ENCODE assay signal across 9 cellular contexts in genomic region chr11:114183041-114183511, GRCh38.
A peak's percentile ranks its signal among the peaks of the same experiment; 100 is the strongest.
DNase-seq lines count a peak whose midpoint lies in the region; ATAC-seq and TF ChIP-seq lines count a peak whose summit lies in the region.
"Had no signal": no experiment of that assay in that cellular context is flagged by ENCODE, and none has a peak within 500 bp of the region (broad histone marks: within the 10 kb centered on the region; RNA-seq: fewer than 3 reads in every experiment).

No MANE protein-coding gene starts in this region.

- H2AFZ ChIP-seq in PC-3 (ENCODE audit: low read length) = no peak overlapping the region

- peaks cover 21 to 96% (median 69%) of the 10 kb centered on the region in 4 donors for H3K4me1 Mint-ChIP-seq in CD4-positive, CD25-positive, alpha-beta regulatory T cell
- H3K4me1 Mint-ChIP-seq in activated CD4-positive, alpha-beta memory T cell treated with anti-CD3 and anti-CD28 coated beads for 36 hours (ENCODE audit: low read depth) = peaks cover 63% of the 10 kb centered on the region

- no peaks in the 10 kb centered on the region for H3K36me3 ChIP-seq in CD4-positive, CD25-positive, alpha-beta regulatory T cell (ENCODE audit: control insufficient read depth, insufficient read depth, low read length)
- no peaks in the 10 kb centered on the region for H3K36me3 ChIP-seq in effector memory CD4-positive, alpha-beta T cell (ENCODE audit: control insufficient read depth, insufficient read depth, low read length)
- H3K36me3 ChIP-seq in PC-3 (ENCODE audit: low read depth, low read length) (no peaks in the 10 kb centered on the region), SJCRH30 (no peaks in the 10 kb centered on the region)

- POLR2A ChIA-PET in activated CD4-positive, alpha-beta memory T cell treated with anti-CD3 and anti-CD28 coated beads for 36 hours (lab: Charles Lee) = interaction anchor here (0.9 to 1.7 kb wide), 4 partner anchors 11 to 125 kb away, joined by 3 to 8 read pairs (median 4); no protein-coding TSS in a partner anchor
- POLR2A ChIA-PET in PC-3 (lab: Charles Lee; ENCODE audit: unreplicated experiment) = no interaction called here

- H3K9me3 Mint-ChIP-seq in CD4-positive, CD25-positive, alpha-beta regulatory T cell = peaks cover 0 to 3% (median 0%) of the 10 kb centered on the region in 7 donors
- H3K9me3 Mint-ChIP-seq in activated CD4-positive, alpha-beta memory T cell treated with anti-CD3 and anti-CD28 coated beads for 36 hours = no peaks in the 10 kb centered on the region

- H3K4me3 Mint-ChIP-seq in CD4-positive, CD25-positive, alpha-beta regulatory T cell = peak overlapping the region; percentile 57 to 88 (median 79)
- H3K4me3 Mint-ChIP-seq in activated CD4-positive, alpha-beta memory T cell treated with anti-CD3 and anti-CD28 coated beads for 36 hours = peak overlapping the region; percentile 24

- CTCF ChIA-PET in activated CD4-positive, alpha-beta memory T cell treated with anti-CD3 and anti-CD28 coated beads for 36 hours (lab: Charles Lee) = interaction anchor here (1.3 to 2.0 kb wide), 4 partner anchors 10 to 191 kb away, joined by 4 to 7 read pairs (median 6); no protein-coding TSS in a partner anchor
- CTCF ChIA-PET in PC-3 (lab: Charles Lee) = interaction anchor here (0.6 kb wide), 1 partner anchor 100 kb away, joined by 3 read pairs; no protein-coding TSS in a partner anchor

- no peaks in the 10 kb centered on the region for H3K27me3 Mint-ChIP-seq in CD4-positive, CD25-positive, alpha-beta regulatory T cell
- no peaks in the 10 kb centered on the region for H3K27me3 Mint-ChIP-seq in activated CD4-positive, alpha-beta memory T cell treated with anti-CD3 and anti-CD28 coated beads for 36 hours

- peaks cover 79% of the 10 kb centered on the region for H3K4me1 ChIP-seq in CD4-positive, CD25-positive, alpha-beta regulatory T cell (ENCODE audit: control insufficient read depth, insufficient read depth, low read length, poor library complexity, severe bottlenecking)
- peaks cover 42% of the 10 kb centered on the region for H3K4me1 ChIP-seq in effector memory CD4-positive, alpha-beta T cell (ENCODE audit: control insufficient read depth, insufficient read depth, low read length, poor library complexity, severe bottlenecking)
- no peaks in the 10 kb centered on the region for H3K4me1 ChIP-seq in PC-3 (ENCODE audit: insufficient read depth, low read length)
- no peaks in the 10 kb centered on the region for H3K4me1 ChIP-seq in SJCRH30

- peak; percentile 44 to 94 (median 77) for DNase-seq in CD4-positive, CD25-positive, alpha-beta regulatory T cell
- DNase-seq in activated CD4-positive, alpha-beta memory T cell treated with anti-CD3 and anti-CD28 coated beads for 36 hours = peak; percentile 80
- peak; percentile 42 to 58 (median 48) for DNase-seq in effector memory CD4-positive, alpha-beta T cell
- DNase-seq in stimulated activated CD4-positive, alpha-beta T cell treated with anti-CD3 and anti-CD28 coated beads, Interleukin-1b, Interleukin-23, amount 100 ng/mL, for 48 hours = peak; percentile 42
- DNase-seq in PC-3 (no peak), SJCRH30 (no peak)
- DNase-seq: Caco-2 had no signal

- H4K20me1 ChIP-seq in PC-3 (ENCODE audit: low read length) = no peaks in the 10 kb centered on the region

- peak overlapping the region; percentile 96 to 99 (median 98) for H3K27ac Mint-ChIP-seq in CD4-positive, CD25-positive, alpha-beta regulatory T cell
- H3K27ac Mint-ChIP-seq in activated CD4-positive, alpha-beta memory T cell treated with anti-CD3 and anti-CD28 coated beads for 36 hours = peak overlapping the region; percentile 68

- no peak overlapping the region for H3K9ac ChIP-seq in PC-3 (ENCODE audit: low read length)

- BruUV-seq in PC-3 (replicated peaks; lab: Mats Ljungman, UMichigan) = no TSS peak

- no peaks in the 10 kb centered on the region for H3K27me3 ChIP-seq in CD4-positive, CD25-positive, alpha-beta regulatory T cell (ENCODE audit: control insufficient read depth, insufficient read depth, low read length)
- no peaks in the 10 kb centered on the region for H3K27me3 ChIP-seq in effector memory CD4-positive, alpha-beta T cell (replicated peaks; ENCODE audit: control insufficient read depth, insufficient read depth, low read length, poor library complexity, severe bottlenecking)
- H3K27me3 ChIP-seq in PC-3 (ENCODE audit: low read length) (peaks cover 90% of the 10 kb centered on the region), SJCRH30 (no peaks in the 10 kb centered on the region)

- H3K27ac ChIP-seq in CD4-positive, CD25-positive, alpha-beta regulatory T cell (ENCODE audit: insufficient read depth, low read length, poor library complexity, severe bottlenecking) = peak overlapping the region; percentile 79
- peak overlapping the region; percentile 62 for H3K27ac ChIP-seq in effector memory CD4-positive, alpha-beta T cell (ENCODE audit: insufficient read depth, low read length, poor library complexity, severe bottlenecking)
- H3K27ac ChIP-seq in PC-3 (ENCODE audit: low read length) (no peak overlapping the region), SJCRH30 (no peak overlapping the region)

- no peaks in the 10 kb centered on the region for H3F3A ChIP-seq in PC-3 (ENCODE audit: low read length, unreplicated experiment)

- ATAC-seq in CD4-positive, CD25-positive, alpha-beta regulatory T cell (ENCODE audit: low read depth in 2 of 2) = peak; percentile 95 to 97
- ATAC-seq in HG02642 (IDR thresholded peaks at IDR 0.05; ENCODE audit: poor library complexity, unreplicated experiment) (no peak), GM18520 (IDR thresholded peaks at IDR 0.05; ENCODE audit: unreplicated experiment) (no peak), PC-3 (no peak)

- H3K79me2 ChIP-seq in PC-3 (ENCODE audit: low read length) = no peaks in the 10 kb centered on the region

- peak overlapping the region; percentile 54 for H3K4me3 ChIP-seq in CD4-positive, CD25-positive, alpha-beta regulatory T cell (ENCODE audit: low read depth, low read length)
- no peak overlapping the region for H3K4me3 ChIP-seq in effector memory CD4-positive, alpha-beta T cell (ENCODE audit: insufficient read depth, low read depth, low read length, poor library complexity, severe bottlenecking)
- no peak overlapping the region for H3K4me3 ChIP-seq in PC-3 (ENCODE audit: low read length)
- no peak overlapping the region for H3K4me3 ChIP-seq in SJCRH30

- H3K36me3 Mint-ChIP-seq in CD4-positive, CD25-positive, alpha-beta regulatory T cell = peaks cover 4% of the 10 kb centered on the region
- H3K36me3 Mint-ChIP-seq in activated CD4-positive, alpha-beta memory T cell treated with anti-CD3 and anti-CD28 coated beads for 36 hours = no peaks in the 10 kb centered on the region

- TF ChIP-seq CTCF in PC-3 (conservative IDR thresholded peaks at IDR 0.05; ENCODE audit: low read depth, low read length) = no peak

- intact Hi-C loops in activated CD4-positive, alpha-beta memory T cell treated with anti-CD3 and anti-CD28 coated beads for 36 hours (cut with micrococcal nuclease) = loop anchor here (1.0 to 5.0 kb wide), 3 partner anchors 23 to 124 kb away; partner anchors contain the start of gene ZBTB16
- intact Hi-C loops in PC-3 (cut with micrococcal nuclease) = no loop called here

- H3K9me2 ChIP-seq in PC-3 (replicated peaks; ENCODE audit: low read length) = no peaks in the 10 kb centered on the region

- no peak overlapping the region for H3K4me2 ChIP-seq in PC-3 (ENCODE audit: low read length)

- H3K9me3 ChIP-seq in CD4-positive, CD25-positive, alpha-beta regulatory T cell (ENCODE audit: control insufficient read depth in 2 of 2, low read length in 2 of 2) = no peaks in the 10 kb centered on the region
- no peaks in the 10 kb centered on the region for H3K9me3 ChIP-seq in effector memory CD4-positive, alpha-beta T cell (ENCODE audit: control insufficient read depth, low read length)
- H3K9me3 ChIP-seq in PC-3 (ENCODE audit: low read length) (no peaks in the 10 kb centered on the region), SJCRH30 (replicated peaks) (no peaks in the 10 kb centered on the region)
- H3K9me3 ChIP-seq: Caco-2 had no signal

Comparison
In these comparisons a context has a peak if more than half of its experiments do, and no peak if none do; other contexts are left out.
1. ATAC-seq: peak in CD4-positive, CD25-positive, alpha-beta regulatory T cell (2 of 2); none in HG02642 (single experiment), GM18520 (single experiment) and PC-3 (single experiment).
2. DNase-seq: peak in CD4-positive, CD25-positive, alpha-beta regulatory T cell (3 of 3), activated CD4-positive, alpha-beta memory T cell treated with anti-CD3 and anti-CD28 coated beads for 36 hours (single experiment), effector memory CD4-positive, alpha-beta T cell (3 of 3) and stimulated activated CD4-positive, alpha-beta T cell treated with anti-CD3 and anti-CD28 coated beads, Interleukin-1b, Interleukin-23, amount 100 ng/mL, for 48 hours (single experiment); none in PC-3 (single experiment) and SJCRH30 (0 of 2).
3. H3K27ac ChIP-seq: peak in CD4-positive, CD25-positive, alpha-beta regulatory T cell (single experiment) and effector memory CD4-positive, alpha-beta T cell (single experiment); none in PC-3 (single experiment) and SJCRH30 (single experiment).